Comparison of ENCODE assay signal across 19 cellular contexts in genomic region chr20:3400260-3401155, GRCh38.
"Had no signal": no experiment of that assay in that cellular context is flagged by ENCODE, and none has a peak within 500 bp of the region (broad histone marks: within the 10 kb centered on the region; RNA-seq: fewer than 3 reads in every experiment).

No MANE protein-coding gene starts in this region.

- H3K4me2 ChIP-seq: neural progenitor cell had no signal

- H3K4me3 Mint-ChIP-seq: activated CD4-positive, alpha-beta T cell treated with anti-CD3 and anti-CD28 coated beads for 36 hours; activated CD8-positive, alpha-beta T cell treated with anti-CD3 and anti-CD28 coated beads for 36 hours; activated naive CD4-positive, alpha-beta T cell treated with anti-CD3 and anti-CD28 coated beads, Interleukin-2, amount 50 U/mL, for 24 hours; mesothelial cell of epicardium; neural progenitor cell; stimulated activated memory B cell treated with anti-CD40 and anti-IgM and Interleukin-4, amounts not matched to agents 10 μg/mL and 1 μg/mL and 100 μg/mL, for 72 hours had no signal

- H3K36me3 ChIP-seq: adrenal gland, cardiac muscle cell, esophagus squamous epithelium, lower lobe of right lung, neural progenitor cell, tibial artery had no signal

- H3K4me3 ChIP-seq: adrenal gland, cardiac muscle cell, coronary artery, esophagus squamous epithelium, lower lobe of right lung, neural progenitor cell, psoas muscle, tibial artery had no signal

- H3K27me3 ChIP-seq: adrenal gland, cardiac muscle cell, esophagus squamous epithelium, neural progenitor cell, tibial artery had no signal

- FAIRE-seq: urothelium cell line had no signal

- ATAC-seq: activated CD4-positive, alpha-beta T cell treated with anti-CD3 and anti-CD28 coated beads for 36 hours; activated CD8-positive, alpha-beta T cell treated with anti-CD3 and anti-CD28 coated beads for 36 hours; lower lobe of right lung; stimulated activated memory B cell treated with anti-CD40 and anti-IgM and Interleukin-4, amounts not matched to agents 10 μg/mL and 1 μg/mL and 100 μg/mL, for 72 hours had no signal

- H3K9me3 ChIP-seq: adrenal gland, esophagus squamous epithelium, psoas muscle, tibial artery had no signal

- H3K9ac ChIP-seq: neural progenitor cell had no signal

- DNase-seq: activated CD4-positive, alpha-beta T cell treated with anti-CD3 and anti-CD28 coated beads for 36 hours; activated CD8-positive, alpha-beta memory T cell treated with anti-CD3 and anti-CD28 coated beads, Interleukin-2, amount 50 U/mL, for 4 hours; activated CD8-positive, alpha-beta T cell treated with anti-CD3 and anti-CD28 coated beads for 36 hours; activated effector memory CD4-positive, alpha-beta T cell treated with anti-CD3 and anti-CD28 coated beads, Interleukin-2, amount 50 U/mL, for 16 hours; activated T-cell treated with anti-CD3 and anti-CD28 coated beads, Interleukin-2, amount 50 U/mL, for 48 hours; effector CD4-positive, alpha-beta T cell; esophagus squamous epithelium; lower lobe of right lung; psoas muscle; T-helper 2 cell; tibial artery had no signal

- H3K4me1 ChIP-seq: neural progenitor cell had no signal

- H3K27me3 Mint-ChIP-seq: activated CD4-positive, alpha-beta T cell treated with anti-CD3 and anti-CD28 coated beads for 36 hours; activated CD8-positive, alpha-beta T cell treated with anti-CD3 and anti-CD28 coated beads for 36 hours; activated naive CD4-positive, alpha-beta T cell treated with anti-CD3 and anti-CD28 coated beads, Interleukin-2, amount 50 U/mL, for 24 hours; stimulated activated memory B cell treated with anti-CD40 and anti-IgM and Interleukin-4, amounts not matched to agents 10 μg/mL and 1 μg/mL and 100 μg/mL, for 72 hours had no signal

- H2AFZ ChIP-seq: neural progenitor cell had no signal

- H3K27ac ChIP-seq: adrenal gland, coronary artery, esophagus squamous epithelium, lower lobe of right lung, neural progenitor cell, psoas muscle, tibial artery had no signal

- H3K27ac Mint-ChIP-seq: activated CD4-positive, alpha-beta T cell treated with anti-CD3 and anti-CD28 coated beads for 36 hours; activated CD8-positive, alpha-beta T cell treated with anti-CD3 and anti-CD28 coated beads for 36 hours; activated naive CD4-positive, alpha-beta T cell treated with anti-CD3 and anti-CD28 coated beads, Interleukin-2, amount 50 U/mL, for 24 hours; mesothelial cell of epicardium; neural progenitor cell; stimulated activated memory B cell treated with anti-CD40 and anti-IgM and Interleukin-4, amounts not matched to agents 10 μg/mL and 1 μg/mL and 100 μg/mL, for 72 hours had no signal
